ENCODE assay signal across 19 cellular contexts in the genomic region with DNA sequence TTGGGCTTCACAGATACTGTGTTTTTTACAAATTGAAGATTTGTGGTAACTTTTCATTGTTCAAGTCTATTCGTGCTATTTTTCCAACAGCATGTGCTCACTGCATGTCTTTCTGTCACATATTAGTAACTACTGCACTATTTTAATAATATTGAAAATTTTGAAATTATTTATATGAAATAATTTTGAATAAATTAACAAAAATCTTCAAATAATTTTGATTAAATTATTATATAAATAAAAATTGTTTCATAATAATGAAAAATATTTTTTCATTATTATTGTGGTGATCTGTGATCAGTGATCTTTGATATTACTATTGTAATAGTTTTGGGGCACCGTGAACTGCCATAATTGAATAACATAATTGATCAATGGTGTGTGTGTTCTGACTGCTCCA.
"Had no signal": no experiment of that assay in that cellular context is flagged by ENCODE, and none has a peak within 500 bp of the region (broad histone marks: within the 10 kb centered on the region; RNA-seq: fewer than 3 reads in every experiment).

No MANE protein-coding gene starts in this region.

- H3K27ac ChIP-seq: RWPE1 had no signal

- H3K27me3 ChIP-seq: MG63 had no signal

- H3K9me3 ChIP-seq: MG63 had no signal

- H3K36me3 ChIP-seq: MG63 had no signal

- H3K4me3 ChIP-seq: MG63 had no signal

- DNase-seq: Karpas-422, KBM-7, MG63, NCI-H1092, NCI-H1105 treated with DMSO at 0.1 percent for 48 hours, NCI-H1417 treated with DMSO at 0.1 percent for 48 hours, NCI-H146, NCI-H187, NCI-H2029, NCI-H2081 treated with DMSO at 0.1 percent for 48 hours, NCI-H2171, NCI-H226, NCI-H446, NCI-H510A, NCI-H524 treated with DMSO at 0.1 percent for 48 hours, NCI-H69, NCI-H774, SHP77 had no signal
